28 cellular contexts compared by ENCODE assay signal in genomic region chr1:6223617-6224016, GRCh38. TPM values are rescaled to one million over a fixed set of nuclear protein-coding genes. Genes with fewer than 3 reads are reported as not detected.
A peak's percentile ranks its signal among the peaks of the same experiment; 100 is the strongest.
DNase-seq lines count a peak whose midpoint lies in the region; ATAC-seq and TF ChIP-seq lines count a peak whose summit lies in the region.
"Had no signal": no experiment of that assay in that cellular context is flagged by ENCODE, and none has a peak within 500 bp of the region (broad histone marks: within the 10 kb centered on the region; RNA-seq: fewer than 3 reads in every experiment).

No MANE protein-coding gene starts in this region.

- no peaks in the 10 kb centered on the region for H3K27me3 Mint-ChIP-seq in dendritic cell treated with granulocyte-macrophage colony-stimulating factor and Interleukin-4, amounts not matched to agents 40 ng/mL and 50 ng/mL, for 4 days
- H3K27me3 Mint-ChIP-seq: type B pancreatic cell had no signal

- no peak for DNase-seq in OCI-LY7 (ENCODE audit: low spot score)
- DNase-seq in right cardiac atrium = peak in 2 of 3 donors; percentile 79 to 83
- DNase-seq in cerebellar nuclear complex (lab: John Stamatoyannopoulos, UW) = no peak
- DNase-seq: activated CD4-positive, alpha-beta T cell treated with anti-CD3 and anti-CD28 coated beads, Interleukin-2, amount 50 U/mL, for 1 hour; activated effector memory CD4-positive, alpha-beta T cell treated with Interleukin-2 at 50 U/mL for 16 hours; activated T-cell treated with anti-CD3 and anti-CD28 coated beads, Interleukin-2, amount 50 U/mL, for 1 hour; amygdala; effector CD4-positive, alpha-beta T cell; H9; Karpas-422; mesenchymal stem cell; NCI-H1436 treated with DMSO at 0.1 percent for 48 hours; NCI-H226; NCI-H69; ovary; SJCRH30; stimulated activated naive CD4-positive, alpha-beta T cell; T-helper 9 cell had no signal

- no peaks in the 10 kb centered on the region for H3K79me2 ChIP-seq in OCI-LY7 (ENCODE audit: insufficient read depth, low read depth, low read length)

- WGBS in right cardiac atrium = 80% methylated on average over 13 of the region's 13 CpGs

- H3K36me3 ChIP-seq in OCI-LY7 (ENCODE audit: insufficient read depth, low read length) = peaks cover 86% of the 10 kb centered on the region
- H3K36me3 ChIP-seq: ovary had no signal

- H3K4me2 ChIP-seq in OCI-LY7 (ENCODE audit: low read length) = no peak overlapping the region
- H3K4me2 ChIP-seq: BLaER1 had no signal

- BruUV-seq in OCI-LY7 (replicated peaks; lab: Mats Ljungman, UMichigan) = TSS peak; percentile 68

- intact Hi-C loops in OCI-LY7 (cut with micrococcal nuclease; ENCODE audit: unreplicated experiment) = no loop called here
- intact Hi-C loops in dendritic cell treated with granulocyte-macrophage colony-stimulating factor and Interleukin-4, amounts not matched to agents 40 ng/mL and 50 ng/mL, for 4 days (cut with micrococcal nuclease) = no loop called here
- intact Hi-C loops in right cardiac atrium (cut with DNase I) = no loop called here

- H3K4me3 Mint-ChIP-seq in dendritic cell treated with granulocyte-macrophage colony-stimulating factor and Interleukin-4, amounts not matched to agents 40 ng/mL and 50 ng/mL, for 4 days = no peak overlapping the region
- H3K4me3 Mint-ChIP-seq: H9, type B pancreatic cell, WTC11 had no signal

- no peaks in the 10 kb centered on the region for H3K27me3 ChIP-seq in right cardiac atrium (ENCODE audit: control insufficient read depth, insufficient read depth)
- H3K27me3 ChIP-seq: BLaER1, ovary, SJCRH30 had no signal

- H3K4me1 ChIP-seq in OCI-LY7 (ENCODE audit: insufficient read depth, low read length, poor library complexity, severe bottlenecking) = no peaks in the 10 kb centered on the region
- peaks cover 8% of the 10 kb centered on the region for H3K4me1 ChIP-seq in right cardiac atrium (ENCODE audit: control insufficient read depth, insufficient read depth, low read length)

- no peaks in the 10 kb centered on the region for H3K9me3 Mint-ChIP-seq in dendritic cell treated with granulocyte-macrophage colony-stimulating factor and Interleukin-4, amounts not matched to agents 40 ng/mL and 50 ng/mL, for 4 days
- H3K9me3 Mint-ChIP-seq: activated naive CD4-positive, alpha-beta T cell treated with anti-CD3 and anti-CD28 coated beads, Interleukin-2, amount 50 U/mL, for 72 hours; H9; type B pancreatic cell; WTC11 had no signal

- H3K9me3 ChIP-seq in OCI-LY7 (ENCODE audit: low read length) (no peaks in the 10 kb centered on the region), right cardiac atrium (ENCODE audit: control insufficient read depth, low read length) (no peaks in the 10 kb centered on the region)
- H3K9me3 ChIP-seq: BLaER1, ovary, SJCRH30 had no signal

- no peaks in the 10 kb centered on the region for H3K9me2 ChIP-seq in OCI-LY7 (ENCODE audit: insufficient read depth, low read length)

- no peak overlapping the region for H2AFZ ChIP-seq in OCI-LY7 (ENCODE audit: low read length)

- no peak overlapping the region for H3K27ac ChIP-seq in OCI-LY7 (ENCODE audit: low read depth, low read length, poor library complexity, severe bottlenecking)
- H3K27ac ChIP-seq in right cardiac atrium (ENCODE audit: low read length) = peak overlapping the region; percentile 51
- H3K27ac ChIP-seq: BLaER1, epithelial cell of prostate, ovary, SJCRH30 had no signal

- CTCF ChIA-PET in OCI-LY7 (lab: Charles Lee; ENCODE audit: unreplicated experiment) = no interaction called here

- TF ChIP-seq CTCF in OCI-LY7 (conservative IDR thresholded peaks at IDR 0.05; ENCODE audit: low read length) = no peak

- H3K27ac Mint-ChIP-seq in dendritic cell treated with granulocyte-macrophage colony-stimulating factor and Interleukin-4, amounts not matched to agents 40 ng/mL and 50 ng/mL, for 4 days = peak overlapping the region; percentile 61
- H3K27ac Mint-ChIP-seq: H9, type B pancreatic cell, WTC11 had no signal

- H3K36me3 Mint-ChIP-seq in dendritic cell treated with granulocyte-macrophage colony-stimulating factor and Interleukin-4, amounts not matched to agents 40 ng/mL and 50 ng/mL, for 4 days (ENCODE audit: low read depth) = peaks cover 70% of the 10 kb centered on the region

- peaks cover 33% of the 10 kb centered on the region for H3K4me1 Mint-ChIP-seq in dendritic cell treated with granulocyte-macrophage colony-stimulating factor and Interleukin-4, amounts not matched to agents 40 ng/mL and 50 ng/mL, for 4 days (ENCODE audit: low read depth)
- H3K4me1 Mint-ChIP-seq: WTC11 had no signal

- peak; percentile 70 to 82 for ATAC-seq in right cardiac atrium
- ATAC-seq in GM18517 (IDR thresholded peaks at IDR 0.05; ENCODE audit: unreplicated experiment) = no peak
- ATAC-seq: activated naive CD4-positive, alpha-beta T cell treated with anti-CD3 and anti-CD28 coated beads, Interleukin-2, amount 50 U/mL, for 72 hours; left lobe of liver; WTC11 had no signal

- H3K4me3 ChIP-seq in OCI-LY7 (ENCODE audit: low read depth, low read length, poor library complexity, severe bottlenecking) (no peak overlapping the region), right cardiac atrium (ENCODE audit: low read length) (no peak overlapping the region)
- H3K4me3 ChIP-seq: BLaER1, ovary, SJCRH30, skin epidermis had no signal

- 0 out of 2 replicates have a peak, but pooled peaks cover 6% of the 10 kb centered on the region for H4K20me1 ChIP-seq in OCI-LY7 (ENCODE audit: insufficient read depth, low read length)

- POLR2A ChIA-PET in OCI-LY7 (lab: Charles Lee) = interaction anchor here (0.6 kb wide), 1 partner anchor 109 kb away, joined by 4 read pairs; no protein-coding TSS in a partner anchor

RNA-seq across cellular contexts. Expression of gene ICMT, which starts 12.1 kb away (rescaled TPM):
- total RNA-seq in OCI-LY7 (2014; rRNA removed; shearing (Covaris generic)) = 54.0 and 57.0 TPM in 2 replicates
- total RNA-seq in OCI-LY7 (2022) = 42.2 and 48.0 TPM in 2 replicates
- total RNA-seq in right cardiac atrium = 10 to 100 TPM; 52.1 to 59.6 (median 54.1) TPM
- polyA plus RNA-seq in right cardiac atrium = 39.9 TPM

RNA-seq across cellular contexts. Expression of gene RNF207, which starts 17.7 kb away (rescaled TPM):
- not detected in 2 replicates for total RNA-seq in OCI-LY7 (2014; rRNA removed; shearing (Covaris generic))
- total RNA-seq in OCI-LY7 (2022) = not detected in 2 replicates
- total RNA-seq in right cardiac atrium = 10 to 100 TPM; 33.7 to 97.4 (median 63.7) TPM
- polyA plus RNA-seq in right cardiac atrium = 55.2 TPM
- total RNA-seq: SJCRH30 had no signal

RNA-seq across cellular contexts. Expression of gene HES3, which starts 20.4 kb away (rescaled TPM):
- total RNA-seq in OCI-LY7 (2014; rRNA removed; shearing (Covaris generic)) = not detected in 2 replicates
- total RNA-seq in OCI-LY7 (2022) (not detected in 2 replicates), right cardiac atrium (not detected)
- not detected for polyA plus RNA-seq in right cardiac atrium
- total RNA-seq: activated naive CD4-positive, alpha-beta T cell treated with anti-CD3 and anti-CD28 coated beads, Interleukin-2, amount 50 U/mL, for 72 hours; left lobe of liver; ovary; SJCRH30 had no signal
- polyA plus RNA-seq: neural cell, ovary had no signal

RNA-seq across cellular contexts. Expression of gene RPL22, which starts 24.2 kb away (rescaled TPM):
- total RNA-seq in OCI-LY7 (2014; rRNA removed; shearing (Covaris generic)) = 249 and 330 TPM in 2 replicates
- total RNA-seq in OCI-LY7 (2022) (589 and 605 TPM in 2 replicates), right cardiac atrium (100 to 1,000 TPM; 247 to 309 (median 276) TPM)
- 260 TPM for polyA plus RNA-seq in right cardiac atrium

RNA-seq across cellular contexts. Expression of gene GPR153, which starts 37.3 kb away (rescaled TPM):
- total RNA-seq in OCI-LY7 (2014; rRNA removed; shearing (Covaris generic)) = not detected in 2 replicates
- total RNA-seq in OCI-LY7 (2022) (not detected in 2 replicates), right cardiac atrium (10 to 100 TPM in 2 of 4 donors, 1 to 10 TPM in 2; 6.7 to 14.3 (median 10.5) TPM)
- 9.3 TPM for polyA plus RNA-seq in right cardiac atrium

Comparison
In these comparisons a context has a peak if more than half of its experiments do, and no peak if none do; other contexts are left out.
1. DNase-seq: peak in right cardiac atrium (2 of 3); none in OCI-LY7 (single experiment) and cerebellar nuclear complex (0 of 2).
2. RNA of gene RNF207, which starts 17.7 kb away (total RNA-seq): 33.7 to 97.4 TPM in right cardiac atrium; not detected in OCI-LY7; every median in the first group is over 10 times any median in the second.